12 cellular contexts compared by ENCODE assay signal in the genomic region with DNA sequence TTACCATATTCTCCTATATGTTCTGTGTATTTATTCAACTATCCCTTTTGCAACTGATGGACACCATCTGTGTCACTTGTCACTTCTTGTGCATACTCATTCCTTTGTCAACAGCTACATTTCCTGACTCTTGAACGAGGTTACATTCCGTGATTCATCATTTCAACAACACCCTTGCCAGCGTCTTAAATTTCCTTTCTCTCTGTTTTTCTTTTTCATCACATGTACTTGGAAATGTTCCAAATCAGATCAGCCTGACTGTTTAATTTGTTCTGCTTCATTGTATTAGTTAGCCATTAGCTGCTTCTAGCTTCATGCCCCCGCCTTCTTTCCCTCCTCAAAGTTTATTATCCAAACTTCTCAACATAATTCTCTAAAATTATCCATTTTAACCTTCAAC.
A peak's percentile ranks its signal among the peaks of the same experiment; 100 is the strongest.
DNase-seq lines count a peak whose midpoint lies in the region; ATAC-seq lines count a peak whose summit lies in the region.
"Had no signal": no experiment of that assay in that cellular context is flagged by ENCODE, and none has a peak within 500 bp of the region (broad histone marks: within the 10 kb centered on the region; RNA-seq: fewer than 3 reads in every experiment).

No MANE protein-coding gene starts in this region.

- no peak overlapping the region for H3K27ac Mint-ChIP-seq in activated CD4-positive, alpha-beta T cell treated with anti-CD3 and anti-CD28 coated beads for 36 hours
- H3K27ac Mint-ChIP-seq: activated T-helper 2 cell treated with anti-CD3 and anti-CD28 coated beads, Interferon-gamma antibody, Interleukin-2, Interleukin-4, amounts not matched to agents 10 μg/mL and 5 μg/mL and 100 μg/mL, durations not matched to agents 14 hours and 24 hours and 36 hours had no signal

- H3K9me3 Mint-ChIP-seq in activated CD4-positive, alpha-beta T cell treated with anti-CD3 and anti-CD28 coated beads for 36 hours (ENCODE audit: low read depth), result no peaks in the 10 kb centered on the region
- H3K9me3 Mint-ChIP-seq: activated T-helper 2 cell treated with anti-CD3 and anti-CD28 coated beads, Interferon-gamma antibody, Interleukin-2, Interleukin-4, amounts not matched to agents 10 μg/mL and 5 μg/mL and 100 μg/mL, durations not matched to agents 14 hours and 24 hours and 36 hours had no signal

- POLR2A ChIA-PET in activated CD4-positive, alpha-beta T cell treated with anti-CD3 and anti-CD28 coated beads for 36 hours (lab: Charles Lee), result interaction anchor here (0.7 kb wide), 1 partner anchor 8 kb away, joined by 4 read pairs; no protein-coding TSS in a partner anchor

- intact Hi-C loops in activated CD4-positive, alpha-beta T cell treated with anti-CD3 and anti-CD28 coated beads for 36 hours (cut with DNase I, micrococcal nuclease), result loop anchor here in 1 of 2 experiments (10.0 kb wide), 1 partner anchor 219 kb away; no protein-coding TSS in a partner anchor

- no peak overlapping the region for H3K4me3 Mint-ChIP-seq in activated CD4-positive, alpha-beta T cell treated with anti-CD3 and anti-CD28 coated beads for 36 hours

- no peak for ATAC-seq in activated CD4-positive, alpha-beta T cell treated with anti-CD3 and anti-CD28 coated beads for 36 hours
- no peak for ATAC-seq in HG03354 (IDR thresholded peaks at IDR 0.05; ENCODE audit: poor library complexity, severe bottlenecking, unreplicated experiment)
- ATAC-seq: lower lobe of right lung had no signal

- peak; percentile 67 for DNase-seq in H4 (ENCODE audit: low spot score)
- peak; percentile 77 for DNase-seq in NCI-H446 treated with DMSO at 0.1 percent for 48 hours (lab: John Stamatoyannopoulos, UW)
- peak; percentile 7 to 94 for DNase-seq in dermis microvascular lymphatic vessel endothelial cell (ENCODE audit: low read depth in 2 of 2)
- DNase-seq in pulmonary artery endothelial cell (ENCODE audit: low read depth, low spot score), result peak; percentile 81
- DNase-seq in central memory CD4-positive, alpha-beta T cell, result no peak
- no peak for DNase-seq in activated CD4-positive, alpha-beta T cell treated with anti-CD3 and anti-CD28 coated beads for 36 hours
- DNase-seq: KG1; lower lobe of right lung; stimulated activated CD8-positive, alpha-beta memory T cell treated with anti-CD3 and anti-CD28 coated beads, Interleukin-4, amount 100 ng/mL, for 48 hours; WERI-Rb-1 had no signal

- no peaks in the 10 kb centered on the region for H3K36me3 Mint-ChIP-seq in activated CD4-positive, alpha-beta T cell treated with anti-CD3 and anti-CD28 coated beads for 36 hours (ENCODE audit: low read depth)

- H3K4me1 Mint-ChIP-seq in activated CD4-positive, alpha-beta T cell treated with anti-CD3 and anti-CD28 coated beads for 36 hours, result peaks cover 21% of the 10 kb centered on the region

- CTCF ChIA-PET in activated CD4-positive, alpha-beta T cell treated with anti-CD3 and anti-CD28 coated beads for 36 hours (lab: Charles Lee), result interaction anchor here (1.4 kb wide), 1 partner anchor 8 kb away, joined by 4 read pairs; no protein-coding TSS in a partner anchor

- H3K27me3 Mint-ChIP-seq in activated CD4-positive, alpha-beta T cell treated with anti-CD3 and anti-CD28 coated beads for 36 hours, result peaks cover 2% of the 10 kb centered on the region

Comparison
In these comparisons a context has a peak if more than half of its experiments do, and no peak if none do; other contexts are left out.
1. DNase-seq: peak in H4 (single experiment), NCI-H446 treated with DMSO at 0.1 percent for 48 hours (single experiment), dermis microvascular lymphatic vessel endothelial cell (2 of 2) and pulmonary artery endothelial cell (single experiment); none in central memory CD4-positive, alpha-beta T cell (single experiment) and activated CD4-positive, alpha-beta T cell treated with anti-CD3 and anti-CD28 coated beads for 36 hours (single experiment).